Comparison of ENCODE assay signal across 12 cellular contexts in genomic region chr5:170861295-170861854, GRCh38. TPM values are rescaled to one million over a fixed set of nuclear protein-coding genes. Genes with fewer than 3 reads are reported as not detected.
A peak's percentile ranks its signal among the peaks of the same experiment; 100 is the strongest.
DNase-seq lines count a peak whose midpoint lies in the region; ATAC-seq, FAIRE-seq and TF ChIP-seq lines count a peak whose summit lies in the region.
"Had no signal": no experiment of that assay in that cellular context is flagged by ENCODE, and none has a peak within 500 bp of the region (broad histone marks: within the 10 kb centered on the region; RNA-seq: fewer than 3 reads in every experiment).

No MANE protein-coding gene starts in this region.

- ATAC-seq in activated T-cell treated with anti-CD3 and anti-CD28 coated beads, Interleukin-2, amount 50 U/mL, for 72 hours (replicated peaks in 1 of 2), result no peak
- ATAC-seq in lower lobe of right lung (no peak), thoracic aorta (ENCODE audit: insufficient number of reproducible peaks, low FRiP score, low read depth) (no peak), GM19328 (IDR thresholded peaks at IDR 0.05; ENCODE audit: unreplicated experiment) (no peak)

- no peak for DNase-seq in activated T-cell treated with anti-CD3 and anti-CD28 coated beads, Interleukin-2, amount 50 U/mL, for 72 hours
- DNase-seq in activated T-cell treated with anti-CD3 and anti-CD28 coated beads for 4 hours (no peak), bronchial epithelial cell (ENCODE audit: low read depth) (peak; percentile 2), lower lobe of right lung (no peak), thoracic aorta (ENCODE audit: low spot score) (no peak), foreskin melanocyte (no peak), SKM-1 (lab: John Stamatoyannopoulos, UW; ENCODE audit: unreplicated experiment) (no peak)
- DNase-seq: activated CD4-positive, alpha-beta T cell treated with anti-CD3 and anti-CD28 coated beads, Interleukin-2, amount 50 U/mL, for 48 hours; SHP77 treated with DMSO at 0.1 percent for 48 hours had no signal

- no peak overlapping the region for H3K27ac Mint-ChIP-seq in activated T-cell treated with anti-CD3 and anti-CD28 coated beads, Interleukin-2, amount 50 U/mL, for 72 hours
- H3K27ac Mint-ChIP-seq: B cell had no signal

- H3K27me3 ChIP-seq in bronchial epithelial cell (ENCODE audit: control insufficient read depth, insufficient read depth, low read length), result no peaks in the 10 kb centered on the region
- peaks cover 7% of the 10 kb centered on the region for H3K27me3 ChIP-seq in lower lobe of right lung (ENCODE audit: low read depth)
- H3K27me3 ChIP-seq in thoracic aorta (replicated peaks; ENCODE audit: insufficient read depth), result no peaks in the 10 kb centered on the region
- H3K27me3 ChIP-seq: thyroid gland had no signal

- H3K4me1 Mint-ChIP-seq in activated T-cell treated with anti-CD3 and anti-CD28 coated beads, Interleukin-2, amount 50 U/mL, for 72 hours (ENCODE audit: low read depth), result peaks cover 5% of the 10 kb centered on the region

- H3K27ac ChIP-seq in lower lobe of right lung (no peak overlapping the region), thoracic aorta (no peak overlapping the region)

- H3K4me3 Mint-ChIP-seq in activated T-cell treated with anti-CD3 and anti-CD28 coated beads, Interleukin-2, amount 50 U/mL, for 72 hours, result peak overlapping the region; percentile 21 to 53
- H3K4me3 Mint-ChIP-seq: B cell had no signal

- H3K9me3 Mint-ChIP-seq in activated T-cell treated with anti-CD3 and anti-CD28 coated beads, Interleukin-2, amount 50 U/mL, for 72 hours, result peaks cover 15 to 17% of the 10 kb centered on the region in 2 donors

- H3K9me3 ChIP-seq in lower lobe of right lung, result peaks cover 13% of the 10 kb centered on the region
- H3K9me3 ChIP-seq in thoracic aorta, result peaks cover 5% of the 10 kb centered on the region
- H3K9me3 ChIP-seq: thyroid gland had no signal

- no peak for FAIRE-seq in bronchial epithelial cell (lab: Jason Lieb, UNC)

- peaks cover 14 to 15% of the 10 kb centered on the region in 2 donors for H3K36me3 Mint-ChIP-seq in activated T-cell treated with anti-CD3 and anti-CD28 coated beads, Interleukin-2, amount 50 U/mL, for 72 hours (ENCODE audit: insufficient read depth in 2 of 2)

- H3K36me3 ChIP-seq in bronchial epithelial cell (ENCODE audit: control insufficient read depth, insufficient read depth, low read length) (no peaks in the 10 kb centered on the region), lower lobe of right lung (no peaks in the 10 kb centered on the region), thoracic aorta (no peaks in the 10 kb centered on the region)
- H3K36me3 ChIP-seq: thyroid gland had no signal

- intact Hi-C loops in lower lobe of right lung (cut with DNase I), result no loop called here

- peak overlapping the region; percentile 70 for H3K4me3 ChIP-seq in bronchial epithelial cell (ENCODE audit: low read depth, low read length)
- H3K4me3 ChIP-seq in lower lobe of right lung, result peak overlapping the region; percentile 69
- H3K4me3 ChIP-seq in thoracic aorta, result peak overlapping the region; percentile 76

- H3K27me3 Mint-ChIP-seq in activated T-cell treated with anti-CD3 and anti-CD28 coated beads, Interleukin-2, amount 50 U/mL, for 72 hours (ENCODE audit: low read depth), result peaks cover 38% of the 10 kb centered on the region

- TF ChIP-seq CTCF in bronchial epithelial cell (IDR thresholded peaks at IDR 0.05; ENCODE audit: insufficient read depth, low read length, severe bottlenecking), result no peak
- TF ChIP-seq CTCF in lower lobe of right lung (IDR thresholded peaks at IDR 0.05), result no peak
- no peak for TF ChIP-seq CTCF in thoracic aorta (IDR thresholded peaks at IDR 0.05)

- H3K4me1 ChIP-seq in lower lobe of right lung (no peaks in the 10 kb centered on the region), thoracic aorta (ENCODE audit: control insufficient read depth in 1 of 2, low read depth in 2 of 2) (no peaks in the 10 kb centered on the region)

RNA-seq across cellular contexts. Expression of gene RANBP17, which starts 0.4 kb away (rescaled TPM):
- total RNA-seq in activated T-cell treated with anti-CD3 and anti-CD28 coated beads, Interleukin-2, amount 50 U/mL, for 72 hours, result not detected
- 6.8 and 10.6 TPM in 2 replicates for total RNA-seq in bronchial epithelial cell
- total RNA-seq in lower lobe of right lung, result 12.3 TPM
- 10 to 100 TPM in 1 of 2 donors, 1 to 10 TPM in 1; 8.4 to 31.1 TPM for total RNA-seq in thoracic aorta
- total RNA-seq: B cell had no signal
